9 cellular contexts compared by ENCODE assay signal in genomic region chr9:91359734-91360470, GRCh38. TPM values are rescaled to one million over a fixed set of nuclear protein-coding genes. Genes with fewer than 3 reads are reported as not detected.
DNase-seq lines count a peak whose midpoint lies in the region; ATAC-seq, FAIRE-seq and TF ChIP-seq lines count a peak whose summit lies in the region.
"Had no signal": no experiment of that assay in that cellular context is flagged by ENCODE, and none has a peak within 500 bp of the region (broad histone marks: within the 10 kb centered on the region; RNA-seq: fewer than 3 reads in every experiment).

No MANE protein-coding gene starts in this region.

- H3K36me3 ChIP-seq in H1 (ENCODE audit: control insufficient read depth in 2 of 4, insufficient read depth in 4 of 4, low read length in 3 of 4) (peaks cover 0 to 17% (median 5%) of the 10 kb centered on the region in 4 experiments; a peak in 5 of 8 replicates), parathyroid adenoma (ENCODE audit: control insufficient read depth, insufficient read depth, low read length) (no peaks in the 10 kb centered on the region)

- H2BK15ac ChIP-seq in H1 (ENCODE audit: low read length), result no peak overlapping the region

- CTCF ChIA-PET in H1 (lab: Charles Lee; ENCODE audit: partially characterized antibody), result interaction anchor here (0.7 to 2.5 kb wide), 4 partner anchors 13 to 326 kb away, joined by 3 to 7 read pairs (median 4); no protein-coding TSS in a partner anchor

- no peak for TF ChIP-seq POLR2A in H1 (IDR thresholded peaks at IDR 0.05; ENCODE audit: control extremely low read depth in 1 of 2, low read depth in 2 of 2, low read length in 2 of 2)

- POLR2A ChIA-PET in H1 (lab: Charles Lee; ENCODE audit: partially characterized antibody), result interaction anchor here (1.1 to 2.0 kb wide), 5 partner anchors 12 to 67 kb away, joined by 3 to 8 read pairs (median 5); no protein-coding TSS in a partner anchor

- H3K4me2 ChIP-seq in H1 (ENCODE audit: insufficient read depth in 1 of 2, low read depth in 2 of 2, low read length in 2 of 2) (peak overlapping the region; percentile 79 to 89), parathyroid adenoma (ENCODE audit: low read length) (peak overlapping the region; percentile 88)

- H2BK120ac ChIP-seq in H1 (replicated peaks; ENCODE audit: low read depth, low read length), result no peak overlapping the region

- FAIRE-seq in H1 (lab: Jason Lieb, UNC), result no peak

- no peak overlapping the region for H2BK20ac ChIP-seq in H1 (ENCODE audit: low read length)

- H3K27me3 ChIP-seq in H1 (replicated peaks in 1 of 4; ENCODE audit: control insufficient read depth in 3 of 4, extremely low read depth in 1 of 4, insufficient read depth in 3 of 4, low read length in 3 of 4) (no peaks in the 10 kb centered on the region), parathyroid adenoma (ENCODE audit: control insufficient read depth, insufficient read depth, low read length) (no peaks in the 10 kb centered on the region)

- H3K4me1 ChIP-seq in H1 (replicated peaks in 1 of 4; ENCODE audit: control insufficient read depth in 3 of 4, insufficient read depth in 4 of 4, low read length in 3 of 4) (peaks cover 4 to 10% (median 9%) of the 10 kb centered on the region in 4 experiments; a peak in 6 of 7 replicates), parathyroid adenoma (peaks cover 6% of the 10 kb centered on the region)

- DNase-seq in EH (ENCODE audit: low read depth), result peak; percentile 27
- peak; percentile 35 for DNase-seq in OCI-M1 (lab: John Stamatoyannopoulos, UW)
- DNase-seq in H1 (ENCODE audit: low read depth in 1 of 2, low spot score in 2 of 2), result no peak
- no peak for DNase-seq in NCI-H2196 (lab: John Stamatoyannopoulos, UW; ENCODE audit: unreplicated experiment)
- no peak for DNase-seq in HuH-7 (ENCODE audit: low spot score)
- DNase-seq: NCI-H1436 had no signal

- no peak overlapping the region for H2BK12ac ChIP-seq in H1 (ENCODE audit: low read depth, low read length)

- peaks cover 7 to 12% of the 10 kb centered on the region in 2 experiments for H4K20me1 ChIP-seq in H1 (replicated peaks in 1 of 2; ENCODE audit: control insufficient read depth in 1 of 2, insufficient read depth in 2 of 2, low read length in 2 of 2)

- H3K4me3 ChIP-seq in H1 (ENCODE audit: extremely low read depth in 1 of 4, insufficient read depth in 2 of 4, low read depth in 3 of 4, low read length in 4 of 4) (peak overlapping the region; percentile 78 to 94 (median 91); a peak in 6 of 8 replicates), parathyroid adenoma (ENCODE audit: low read depth, low read length) (peak overlapping the region; percentile 88)

- no peak overlapping the region for H4K5ac ChIP-seq in H1 (ENCODE audit: insufficient read length, low read depth, low read length)

- H3K9ac ChIP-seq in H1 (replicated peaks in 1 of 4; ENCODE audit: extremely low read depth in 1 of 4, low read depth in 3 of 4, low read length in 3 of 4) (no peak overlapping the region), parathyroid adenoma (no peak overlapping the region)

- H2BK5ac ChIP-seq in H1 (ENCODE audit: low read depth, low read length), result no peak overlapping the region

- H3K9me3 ChIP-seq in H1 (ENCODE audit: insufficient read depth in 2 of 2, low read depth in 1 of 2, low read length in 1 of 2), result peaks cover 0 to 5% of the 10 kb centered on the region in 2 experiments; a peak in 2 of 4 replicates
- H3K9me3 ChIP-seq in parathyroid adenoma (ENCODE audit: control insufficient read depth, low read length), result no peaks in the 10 kb centered on the region

- no peak overlapping the region for H2AK5ac ChIP-seq in H1 (ENCODE audit: low read depth, low read length)

- peaks cover 3% of the 10 kb centered on the region; the same call in 1 of the 2 replicates for H3K79me1 ChIP-seq in H1 (ENCODE audit: low read depth, low read length)

- H4K91ac ChIP-seq in H1 (replicated peaks; ENCODE audit: insufficient read length, low read length), result no peak overlapping the region

- TF ChIP-seq RAD21 in H1 (IDR thresholded peaks at IDR 0.05 in 1 of 2, conservative IDR thresholded peaks at IDR 0.05 in 1 of 2; ENCODE audit: low read depth in 2 of 2, low read length in 2 of 2), result no peak

- no peak overlapping the region for H3K56ac ChIP-seq in H1 (replicated peaks; ENCODE audit: insufficient read length, low read depth, low read length)

- H3K79me2 ChIP-seq in H1 (ENCODE audit: control insufficient read depth in 1 of 2, insufficient read depth in 2 of 2, low read length in 2 of 2) (peaks cover 16 to 62% of the 10 kb centered on the region in 2 experiments), parathyroid adenoma (peaks cover 6% of the 10 kb centered on the region)

- H3K4ac ChIP-seq in H1 (replicated peaks; ENCODE audit: insufficient read length, low read depth, low read length), result no peak overlapping the region

- H3K27ac ChIP-seq in H1 (ENCODE audit: low read depth, low read length) (no peak overlapping the region), parathyroid adenoma (no peak overlapping the region)

- no peak overlapping the region for H3K23ac ChIP-seq in H1 (ENCODE audit: insufficient read length)

- H3K14ac ChIP-seq in H1 (ENCODE audit: insufficient read length), result no peak overlapping the region

- no peak overlapping the region for H2AFZ ChIP-seq in H1 (ENCODE audit: low read length)
- H2AFZ ChIP-seq in parathyroid adenoma, result no peak overlapping the region

- WGBS in H1 (ENCODE audit: extremely low coverage in 1 of 2, insufficient coverage in 1 of 2, insufficient read length in 1 of 2, insufficient replicate concordance in 2 of 2, low coverage in 1 of 2, low lambda C conversion rate in 2 of 2, missing lambda C conversion rate in 1 of 2), 2 experiments, result 81% methylated on average over 7 of the region's 7 CpGs; no CpG with 5 or more reads in 1 of the 2 experiments

- peaks cover 4% of the 10 kb centered on the region; the same call in 1 of the 2 replicates for H3K23me2 ChIP-seq in H1 (ENCODE audit: low read depth, low read length)

- no peak overlapping the region for H3K18ac ChIP-seq in H1 (ENCODE audit: extremely low read depth, low read length)

- no peak for ATAC-seq in GM18867 (IDR thresholded peaks at IDR 0.05; ENCODE audit: unreplicated experiment)
- ATAC-seq in HG03135 (IDR thresholded peaks at IDR 0.05; ENCODE audit: unreplicated experiment), result no peak

- TF ChIP-seq CTCF in H1 (IDR thresholded peaks at IDR 0.05; ENCODE audit: control extremely low read depth in 1 of 3, insufficient read depth in 1 of 3, low read depth in 1 of 3, low read length in 3 of 3) (no peak), parathyroid adenoma (IDR thresholded peaks at IDR 0.05) (no peak)

- H4K8ac ChIP-seq in H1 (ENCODE audit: extremely low read depth, insufficient read depth, low read length), result no peak overlapping the region

- no peak for TF ChIP-seq EP300 in H1 (IDR thresholded peaks at IDR 0.05; ENCODE audit: borderline replicate concordance in 1 of 2, low read depth in 2 of 2, low read length in 2 of 2)

TF ChIP-seq in H1, 55 proteins besides CTCF, POLR2A, EP300 and RAD21:
- no peak for TF ChIP-seq FOSL1 (IDR thresholded peaks at IDR 0.05; ENCODE audit: insufficient read depth, low read depth, low read length)
- TF ChIP-seq ZNF274 (IDR thresholded peaks at IDR 0.05; ENCODE audit: borderline replicate concordance, extremely low read depth, low read length), result no peak
- TF ChIP-seq HDAC6 (IDR thresholded peaks at IDR 0.05; ENCODE audit: low read depth, low read length), result no peak
- TF ChIP-seq BACH1 (IDR thresholded peaks at IDR 0.05; ENCODE audit: low read length), result no peak
- TF ChIP-seq ATF3 (IDR thresholded peaks at IDR 0.05; ENCODE audit: insufficient read depth, low read depth, low read length), result no peak

RNA-seq across cellular contexts. Expression of gene AUH, which starts 1.8 kb away (rescaled TPM):
- 21.9 and 22.1 TPM in 2 replicates for total RNA-seq in H1 (2021; fragmentation: NEBNext Ultra II Directional; extraction: Animal tissue kit (Norgen Biotek cat#: 25700))
- 5.8 and 6.2 TPM in 2 replicates for polyA plus RNA-seq in H1 (2011; rRNA removed)
- polyA plus RNA-seq in H1 (2011; cell fraction: cytosol; rRNA removed), result 13.9 TPM
- polyA plus RNA-seq in H1 (2011; cell fraction: nucleus; rRNA removed), result 15.6 TPM
- 12.5 to 22.2 TPM (median 14.3 TPM) in 4 replicates for polyA plus RNA-seq in H1 (2012, experiment 1 of 2)
- polyA plus RNA-seq in H1 (2012, experiment 2 of 2), result 3.0 TPM
- 12.1 TPM for polyA plus RNA-seq in H1 (2013, experiment 1 of 2)
- 11.0 TPM for polyA plus RNA-seq in H1 (2013, experiment 2 of 2)
- 4.2 and 4.6 TPM in 2 replicates for polyA minus RNA-seq in H1 (2011; rRNA and poly(A)+ RNA removed)
- 7.5 TPM for polyA minus RNA-seq in H1 (2011; cell fraction: cytosol; rRNA and poly(A)+ RNA removed)
- polyA minus RNA-seq in H1 (2011; cell fraction: nucleus; rRNA and poly(A)+ RNA removed), result 29.9 TPM

Comparison
In these comparisons a context has a peak if more than half of its experiments do, and no peak if none do; other contexts are left out.
1. DNase-seq: peak in EH (single experiment) and OCI-M1 (single experiment); none in H1 (0 of 2), NCI-H2196 (single experiment) and HuH-7 (single experiment).